6 cellular contexts compared by ENCODE assay signal in genomic region chr13:96849091-96849490, GRCh38.
"Had no signal": no experiment of that assay in that cellular context is flagged by ENCODE, and none has a peak within 500 bp of the region (broad histone marks: within the 10 kb centered on the region; RNA-seq: fewer than 3 reads in every experiment).

No MANE protein-coding gene starts in this region.

- DNase-seq: IMR-90, KBM-7, KG1 had no signal

- H3K4me3 ChIP-seq: K562 had no signal

- H3K9ac ChIP-seq: KMS-11 had no signal

- ATAC-seq: K562 had no signal

- H3K4me2 ChIP-seq: KMS-11 had no signal

- H3K27ac ChIP-seq: HL-60, KMS-11 had no signal
